In genomic region chr17:48676963-48677558, GRCh38 we compare ENCODE assay signal across 27 cellular contexts. TPM values are rescaled to one million over a fixed set of nuclear protein-coding genes. Genes with fewer than 3 reads are reported as not detected.
"Had no signal": no experiment of that assay in that cellular context is flagged by ENCODE, and none has a peak within 500 bp of the region (broad histone marks: within the 10 kb centered on the region; RNA-seq: fewer than 3 reads in every experiment).

No MANE protein-coding gene starts in this region.

- H3K4me3 ChIP-seq: breast epithelium, colonic mucosa, Peyer's patch, SJCRH30 had no signal

- DNase-seq: activated CD4-positive, alpha-beta T cell treated with anti-CD3 and anti-CD28 coated beads for 48 hours; activated CD4-positive, alpha-beta T cell treated with anti-CD3 and anti-CD28 coated beads, Interleukin-2, amount 50 U/mL, for 4 hours; activated CD4-positive, CD25-positive, alpha-beta regulatory T cell treated with anti-CD3 and anti-CD28 coated beads, Interleukin-2, amount 50 U/mL, for 72 hours; activated CD8-positive, alpha-beta memory T cell treated with anti-CD3 and anti-CD28 coated beads, Interleukin-2, amount 10 ng/mL, durations not matched to agents 7 days and 5 days; activated CD8-positive, alpha-beta T cell treated with anti-CD3 and anti-CD28 coated beads, Interleukin-2, amount 10 ng/mL, durations not matched to agents 7 days and 5 days; activated naive CD4-positive, alpha-beta T cell; activated T-cell treated with anti-CD3 and anti-CD28 coated beads, Interleukin-2, amount 50 U/mL, for 4 hours; aorta; caudate nucleus; colonic mucosa; Kasumi-1; NCI-H1417 treated with DMSO at 0.1 percent for 48 hours; NCI-H1694 treated with DMSO at 0.1 percent for 48 hours; NCI-H2029 treated with DMSO at 0.1 percent for 48 hours; NCI-H510A treated with DMSO at 0.1 percent for 48 hours; NCI-H69; Peyer's patch; Right ventricle myocardium superior; SJCRH30; T-helper 9 cell had no signal

- H3K27ac ChIP-seq: breast epithelium, colonic mucosa, Peyer's patch, RWPE1, SJCRH30 had no signal

- H3K36me3 ChIP-seq: breast epithelium, colonic mucosa, Peyer's patch, SJCRH30 had no signal

- H3K4me1 Mint-ChIP-seq: activated naive CD4-positive, alpha-beta T cell treated with anti-CD3 and anti-CD28 coated beads, Interleukin-2, amount 50 U/mL, for 24 hours; activated T-helper 17 cell treated with anti-CD3 and anti-CD28 coated beads, Interleukin-2, amount 50 U/mL, for 72 hours had no signal

- ATAC-seq: activated CD8-positive, alpha-beta memory T cell treated with anti-CD3 and anti-CD28 coated beads, Interleukin-2, amount 10 ng/mL, durations not matched to agents 7 days and 5 days; activated T-cell treated with anti-CD3 and anti-CD28 coated beads, Interleukin-2, amount 50 U/mL, for 4 hours; activated T-helper 17 cell treated with anti-CD3 and anti-CD28 coated beads, Interleukin-2, amount 50 U/mL, for 72 hours had no signal

- H3K36me3 Mint-ChIP-seq: activated CD8-positive, alpha-beta memory T cell treated with anti-CD3 and anti-CD28 coated beads, Interleukin-2, amount 10 ng/mL, durations not matched to agents 7 days and 5 days; activated naive CD4-positive, alpha-beta T cell treated with anti-CD3 and anti-CD28 coated beads, Interleukin-2, amount 50 U/mL, for 24 hours; WTC11 had no signal

- H3K27ac Mint-ChIP-seq: activated CD8-positive, alpha-beta memory T cell treated with anti-CD3 and anti-CD28 coated beads, Interleukin-2, amount 10 ng/mL, durations not matched to agents 7 days and 5 days; activated CD8-positive, alpha-beta T cell treated with anti-CD3 and anti-CD28 coated beads, Interleukin-2, amount 10 ng/mL, durations not matched to agents 7 days and 5 days; activated naive CD4-positive, alpha-beta T cell treated with anti-CD3 and anti-CD28 coated beads, Interleukin-2, amount 50 U/mL, for 24 hours; activated T-helper 17 cell treated with anti-CD3 and anti-CD28 coated beads, Interleukin-2, amount 50 U/mL, for 72 hours; T-helper 1 cell treated with Interleukin-12 subunit alpha and Interleukin-12 subunit beta and Interleukin-4 antibody, amounts not matched to agents 30 μg/mL and 1 μg/mL, for 36 hours; WTC11 had no signal

- H3K9me3 Mint-ChIP-seq: activated naive CD4-positive, alpha-beta T cell treated with anti-CD3 and anti-CD28 coated beads, Interleukin-2, amount 50 U/mL, for 24 hours; activated T-cell treated with anti-CD3 and anti-CD28 coated beads, Interleukin-2, amount 50 U/mL, for 4 hours; activated T-helper 17 cell treated with anti-CD3 and anti-CD28 coated beads, Interleukin-2, amount 50 U/mL, for 72 hours; T-helper 1 cell treated with Interleukin-12 subunit alpha and Interleukin-12 subunit beta and Interleukin-4 antibody, amounts not matched to agents 30 μg/mL and 1 μg/mL, for 36 hours; WTC11 had no signal

- H3K4me3 Mint-ChIP-seq: activated CD8-positive, alpha-beta memory T cell treated with anti-CD3 and anti-CD28 coated beads, Interleukin-2, amount 10 ng/mL, durations not matched to agents 7 days and 5 days; activated CD8-positive, alpha-beta T cell treated with anti-CD3 and anti-CD28 coated beads, Interleukin-2, amount 10 ng/mL, durations not matched to agents 7 days and 5 days; activated naive CD4-positive, alpha-beta T cell treated with anti-CD3 and anti-CD28 coated beads, Interleukin-2, amount 50 U/mL, for 24 hours; activated T-cell treated with anti-CD3 and anti-CD28 coated beads, Interleukin-2, amount 50 U/mL, for 4 hours; activated T-helper 17 cell treated with anti-CD3 and anti-CD28 coated beads, Interleukin-2, amount 50 U/mL, for 72 hours; T-helper 1 cell treated with Interleukin-12 subunit alpha and Interleukin-12 subunit beta and Interleukin-4 antibody, amounts not matched to agents 30 μg/mL and 1 μg/mL, for 36 hours had no signal

- H3K4me1 ChIP-seq: breast epithelium, SJCRH30 had no signal

- H3K9me3 ChIP-seq: breast epithelium, colonic mucosa, Peyer's patch, SJCRH30 had no signal

- H3K27me3 ChIP-seq: colonic mucosa, Peyer's patch had no signal

RNA-seq across cellular contexts. Expression of gene PRAC1, which starts 45.3 kb away (rescaled TPM):
- total RNA-seq: activated CD8-positive, alpha-beta memory T cell treated with anti-CD3 and anti-CD28 coated beads, Interleukin-2, amount 10 ng/mL, durations not matched to agents 7 days and 5 days; activated CD8-positive, alpha-beta T cell treated with anti-CD3 and anti-CD28 coated beads, Interleukin-2, amount 10 ng/mL, durations not matched to agents 7 days and 5 days; activated T-cell treated with anti-CD3 and anti-CD28 coated beads, Interleukin-2, amount 50 U/mL, for 4 hours; activated T-helper 17 cell treated with anti-CD3 and anti-CD28 coated beads, Interleukin-2, amount 50 U/mL, for 72 hours; aorta; breast epithelium; cerebellum; Peyer's patch; Right ventricle myocardium superior; SJCRH30 had no signal

RNA-seq across cellular contexts. Expression of gene PRAC2, which starts 45.9 kb away (rescaled TPM):
- total RNA-seq: activated CD8-positive, alpha-beta memory T cell treated with anti-CD3 and anti-CD28 coated beads, Interleukin-2, amount 10 ng/mL, durations not matched to agents 7 days and 5 days; activated CD8-positive, alpha-beta T cell treated with anti-CD3 and anti-CD28 coated beads, Interleukin-2, amount 10 ng/mL, durations not matched to agents 7 days and 5 days; activated T-cell treated with anti-CD3 and anti-CD28 coated beads, Interleukin-2, amount 50 U/mL, for 4 hours; activated T-helper 17 cell treated with anti-CD3 and anti-CD28 coated beads, Interleukin-2, amount 50 U/mL, for 72 hours; aorta; breast epithelium; cerebellum; Peyer's patch; Right ventricle myocardium superior had no signal
- polyA plus RNA-seq: aorta had no signal

RNA-seq across cellular contexts. Expression of gene HOXB9, which starts 50.9 kb away (rescaled TPM):
- total RNA-seq: Right ventricle myocardium superior had no signal

RNA-seq across cellular contexts. Expression of gene HOXB13, which starts 51.5 kb away (rescaled TPM):
- total RNA-seq: activated CD8-positive, alpha-beta memory T cell treated with anti-CD3 and anti-CD28 coated beads, Interleukin-2, amount 10 ng/mL, durations not matched to agents 7 days and 5 days; activated CD8-positive, alpha-beta T cell treated with anti-CD3 and anti-CD28 coated beads, Interleukin-2, amount 10 ng/mL, durations not matched to agents 7 days and 5 days; activated T-helper 17 cell treated with anti-CD3 and anti-CD28 coated beads, Interleukin-2, amount 50 U/mL, for 72 hours; aorta; cerebellum; Right ventricle myocardium superior had no signal
